ENCODE assay signal across 22 cellular contexts in the genomic region with DNA sequence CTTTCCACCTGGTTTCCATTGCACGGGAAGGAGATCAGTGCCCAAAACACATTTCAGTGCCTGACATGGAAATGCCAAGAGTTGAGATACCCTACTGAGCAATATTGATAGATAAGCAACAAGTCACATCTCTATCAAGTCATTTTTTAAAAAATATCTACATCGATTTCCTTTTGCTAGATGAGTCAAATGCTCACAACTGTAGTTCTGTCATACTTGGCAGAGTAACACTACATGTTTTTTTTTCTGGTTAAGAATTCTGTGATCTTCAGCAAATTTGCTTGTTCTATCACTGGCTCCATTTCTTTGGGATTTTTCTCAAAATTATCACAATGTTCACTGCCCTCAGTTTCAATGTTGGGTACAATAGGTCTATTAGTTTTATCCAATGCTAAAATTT.
"Had no signal": no experiment of that assay in that cellular context is flagged by ENCODE, and none has a peak within 500 bp of the region (broad histone marks: within the 10 kb centered on the region; RNA-seq: fewer than 3 reads in every experiment).

No MANE protein-coding gene starts in this region.

- H3K36me3 Mint-ChIP-seq: activated naive CD4-positive, alpha-beta T cell treated with anti-CD3 and anti-CD28 coated beads, Interleukin-2, amount 50 U/mL, for 24 hours; WTC11 had no signal

- H3K27ac Mint-ChIP-seq: activated naive CD4-positive, alpha-beta T cell treated with anti-CD3 and anti-CD28 coated beads, Interleukin-2, amount 50 U/mL, for 24 hours; activated naive CD8-positive, alpha-beta T cell treated with anti-CD3 and anti-CD28 coated beads, Interleukin-2, amount 50 U/mL, for 24 hours; nephron; progenitor cell of endocrine pancreas; stimulated activated naive CD8-positive, alpha-beta T cell treated with anti-CD3 and anti-CD28 coated beads, Interleukin-15, Interleukin-2, amounts not matched to agents 100 ng/mL and 50 ng/mL, for 24 hours; WTC11 had no signal

- H3K4me1 Mint-ChIP-seq: activated naive CD4-positive, alpha-beta T cell treated with anti-CD3 and anti-CD28 coated beads, Interleukin-2, amount 50 U/mL, for 24 hours; activated naive CD8-positive, alpha-beta T cell treated with anti-CD3 and anti-CD28 coated beads, Interleukin-2, amount 50 U/mL, for 24 hours; nephron; WTC11 had no signal

- H3K4me1 ChIP-seq: left ventricle myocardium inferior, thyroid gland, upper lobe of left lung had no signal

- H3K27me3 Mint-ChIP-seq: activated naive CD4-positive, alpha-beta T cell treated with anti-CD3 and anti-CD28 coated beads, Interleukin-2, amount 50 U/mL, for 24 hours; progenitor cell of endocrine pancreas; stimulated activated naive CD8-positive, alpha-beta T cell treated with anti-CD3 and anti-CD28 coated beads, Interleukin-15, Interleukin-2, amounts not matched to agents 100 ng/mL and 50 ng/mL, for 24 hours had no signal

- H3K9me3 ChIP-seq: left ventricle myocardium inferior, neutrophil, ovary, right lobe of liver, thyroid gland, upper lobe of left lung had no signal

- H3K36me3 ChIP-seq: left ventricle myocardium inferior, neutrophil, ovary, right lobe of liver, thyroid gland, upper lobe of left lung had no signal

- H3K4me3 ChIP-seq: coronary artery, dorsolateral prefrontal cortex, left ventricle myocardium inferior, ovary, right lobe of liver, thyroid gland, upper lobe of left lung had no signal

- H3K4me3 Mint-ChIP-seq: activated naive CD4-positive, alpha-beta T cell treated with anti-CD3 and anti-CD28 coated beads, Interleukin-2, amount 50 U/mL, for 24 hours; activated naive CD8-positive, alpha-beta T cell treated with anti-CD3 and anti-CD28 coated beads, Interleukin-2, amount 50 U/mL, for 24 hours; nephron; stimulated activated naive CD8-positive, alpha-beta T cell treated with anti-CD3 and anti-CD28 coated beads, Interleukin-15, Interleukin-2, amounts not matched to agents 100 ng/mL and 50 ng/mL, for 24 hours; WTC11 had no signal

- H3K27ac ChIP-seq: coronary artery, dorsolateral prefrontal cortex, left ventricle myocardium inferior, neutrophil, ovary, right lobe of liver, thyroid gland, upper lobe of left lung had no signal

- H3K27me3 ChIP-seq: dorsolateral prefrontal cortex, neutrophil, ovary, right lobe of liver, thyroid gland, upper lobe of left lung had no signal

- DNase-seq: activated CD4-positive, alpha-beta T cell treated with anti-CD3 and anti-CD28 coated beads, Interleukin-2, amount 50 U/mL, for 4 hours; activated CD8-positive, alpha-beta memory T cell treated with anti-CD3 and anti-CD28 coated beads for 24 hours; activated naive CD8-positive, alpha-beta T cell treated with anti-CD3 and anti-CD28 coated beads, Interleukin-2, amount 50 U/mL, for 24 hours; amygdala; cerebellar nuclear complex; dorsolateral prefrontal cortex; effector memory CD4-positive, alpha-beta T cell; foreskin melanocyte; left ventricle myocardium inferior; ovary; right lobe of liver; stimulated activated CD4-positive, alpha-beta T cell treated with anti-CD3 and anti-CD28 coated beads, Interleukin-2, amount 100 ng/mL, for 48 hours; substantia nigra; thyroid gland; upper lobe of left lung had no signal

- H3K9me3 Mint-ChIP-seq: activated naive CD4-positive, alpha-beta T cell treated with anti-CD3 and anti-CD28 coated beads, Interleukin-2, amount 50 U/mL, for 24 hours; activated naive CD8-positive, alpha-beta T cell treated with anti-CD3 and anti-CD28 coated beads, Interleukin-2, amount 50 U/mL, for 24 hours; nephron; WTC11 had no signal
